In genomic region chr4:8579526-8580320, GRCh38 we compare ENCODE assay signal across 1 cellular context.
TF ChIP-seq lines count a peak whose summit lies in the region.

No MANE protein-coding gene starts in this region.

TF ChIP-seq in GM23338, 12 proteins besides CTCF, POLR2A, EP300 and RAD21 (continued from another document):
- no peak for TF ChIP-seq REST (IDR thresholded peaks at IDR 0.05; ENCODE audit: unreplicated experiment)
- TF ChIP-seq ZNF462 (CRISPR knock-in tag; IDR thresholded peaks at IDR 0.05): no peak
- TF ChIP-seq NANOG (IDR thresholded peaks at IDR 0.05; ENCODE audit: borderline replicate concordance): no peak
- TF ChIP-seq STAT1 (IDR thresholded peaks at IDR 0.05; ENCODE audit: unreplicated experiment): no peak
